In genomic region chr6:31734247-31734702, GRCh38 we compare ENCODE assay signal across 8 cellular contexts. TPM values are rescaled to one million over a fixed set of nuclear protein-coding genes. Genes with fewer than 3 reads are reported as not detected.
DNase-seq lines count a peak whose midpoint lies in the region; ATAC-seq and TF ChIP-seq lines count a peak whose summit lies in the region.

No MANE protein-coding gene starts in this region.

- H3K27ac ChIP-seq in BLaER1 treated with 17β-estradiol and CSF1 and Interleukin-3, amounts not matched to agents 10 nM and 100 nM: peak overlapping the region; percentile 81 to 100 (median 97)
- H3K27ac ChIP-seq in effector memory CD4-positive, alpha-beta T cell (ENCODE audit: insufficient read depth, low read length, poor library complexity, severe bottlenecking): peak overlapping the region; percentile 85
- H3K27ac ChIP-seq in neural cell (ENCODE audit: low read length): no peak overlapping the region

- no peak for TF ChIP-seq EP300 in neural cell (conservative IDR thresholded peaks at IDR 0.05; ENCODE audit: poor library complexity, severe bottlenecking)

- peaks cover 66 to 74% (median 70%) of the 10 kb centered on the region in 10 experiments for H3K4me1 ChIP-seq in BLaER1 treated with 17β-estradiol and CSF1 and Interleukin-3, amounts not matched to agents 10 nM and 100 nM
- peaks cover 4% of the 10 kb centered on the region for H3K4me1 ChIP-seq in NT2/D1 (ENCODE audit: insufficient read depth, insufficient read length)
- H3K4me1 ChIP-seq in effector memory CD4-positive, alpha-beta T cell (ENCODE audit: control insufficient read depth, insufficient read depth, low read length, poor library complexity, severe bottlenecking): peaks cover 50% of the 10 kb centered on the region

- H3K4me3 ChIP-seq in BLaER1 treated with 17β-estradiol and CSF1 and Interleukin-3, amounts not matched to agents 10 nM and 100 nM: peak overlapping the region; percentile 75 to 98 (median 89)
- peak overlapping the region; percentile 94 for H3K4me3 ChIP-seq in NT2/D1 (ENCODE audit: insufficient read length, low read depth)
- H3K4me3 ChIP-seq in effector memory CD4-positive, alpha-beta T cell (ENCODE audit: insufficient read depth, low read depth, low read length, poor library complexity, severe bottlenecking): peak overlapping the region; percentile 66
- no peak overlapping the region for H3K4me3 ChIP-seq in neural cell (ENCODE audit: low read length)

- peak overlapping the region; percentile 88 to 97 (median 92) for H3K9ac ChIP-seq in BLaER1 treated with 17β-estradiol and CSF1 and Interleukin-3, amounts not matched to agents 10 nM and 100 nM
- H3K9ac ChIP-seq in NT2/D1 (ENCODE audit: insufficient read length, low read depth) (peak overlapping the region; percentile 51), neural cell (ENCODE audit: low read length) (peak overlapping the region; percentile 49)

- H3K9me2 ChIP-seq in neural cell (ENCODE audit: insufficient read depth, low read length): no peaks in the 10 kb centered on the region

- no peak for DNase-seq in NT2/D1 (ENCODE audit: low read depth, low spot score)
- no peak for DNase-seq in effector memory CD4-positive, alpha-beta T cell
- DNase-seq in superior temporal gyrus (ENCODE audit: extremely low spot score): no peak
- no peak for DNase-seq in RPMI8226

- no peak for TF ChIP-seq RAD21 in neural cell (conservative IDR thresholded peaks at IDR 0.05)

- TF ChIP-seq CTCF in neural cell (IDR thresholded peaks at IDR 0.05; ENCODE audit: poor library complexity, severe bottlenecking): no peak

- peaks cover 39 to 44% (median 43%) of the 10 kb centered on the region in 11 experiments for H3K36me3 ChIP-seq in BLaER1 treated with 17β-estradiol and CSF1 and Interleukin-3, amounts not matched to agents 10 nM and 100 nM
- peaks cover 36% of the 10 kb centered on the region for H3K36me3 ChIP-seq in NT2/D1 (ENCODE audit: insufficient read depth, insufficient read length, low read length)
- peaks cover 21% of the 10 kb centered on the region for H3K36me3 ChIP-seq in effector memory CD4-positive, alpha-beta T cell (ENCODE audit: control insufficient read depth, insufficient read depth, low read length)
- no peaks in the 10 kb centered on the region for H3K36me3 ChIP-seq in neural cell (ENCODE audit: insufficient read depth, low read length)

- H2AFZ ChIP-seq in neural cell (ENCODE audit: low read depth, low read length): peak overlapping the region; percentile 65

- no peaks in the 10 kb centered on the region for H3F3A ChIP-seq in neural cell (ENCODE audit: insufficient read depth, low read length, poor library complexity, severe bottlenecking)

- peaks cover 17% of the 10 kb centered on the region for H3K79me2 ChIP-seq in neural cell (replicated peaks; ENCODE audit: insufficient read depth, low read length)

- peaks cover 13 to 50% (median 38%) of the 10 kb centered on the region in 11 experiments; a peak in 20 of 22 replicates for H4K20me1 ChIP-seq in BLaER1 treated with 17β-estradiol and CSF1 and Interleukin-3, amounts not matched to agents 10 nM and 100 nM
- no peaks in the 10 kb centered on the region for H4K20me1 ChIP-seq in neural cell (ENCODE audit: insufficient read depth)

- no peak for ATAC-seq in GM21526 (IDR thresholded peaks at IDR 0.05; ENCODE audit: low FRiP score, unreplicated experiment)
- no peak for ATAC-seq in HG03442 (IDR thresholded peaks at IDR 0.05; ENCODE audit: unreplicated experiment)

- no peaks in the 10 kb centered on the region for H3K27me3 ChIP-seq in BLaER1 treated with 17β-estradiol and CSF1 and Interleukin-3, amounts not matched to agents 10 nM and 100 nM
- H3K27me3 ChIP-seq in NT2/D1 (ENCODE audit: insufficient read depth, insufficient read length): no peaks in the 10 kb centered on the region
- H3K27me3 ChIP-seq in effector memory CD4-positive, alpha-beta T cell (replicated peaks; ENCODE audit: control insufficient read depth, insufficient read depth, low read length, poor library complexity, severe bottlenecking): no peaks in the 10 kb centered on the region
- H3K27me3 ChIP-seq in neural cell (ENCODE audit: insufficient read depth, low read depth, low read length): no peaks in the 10 kb centered on the region

- H3K9me3 ChIP-seq in BLaER1 treated with 17β-estradiol and CSF1 and Interleukin-3, amounts not matched to agents 10 nM and 100 nM (replicated peaks in 1 of 11): no peaks in the 10 kb centered on the region
- H3K9me3 ChIP-seq in NT2/D1 (ENCODE audit: insufficient read depth, low read length): no peaks in the 10 kb centered on the region
- H3K9me3 ChIP-seq in effector memory CD4-positive, alpha-beta T cell (ENCODE audit: control insufficient read depth, low read length): no peaks in the 10 kb centered on the region
- H3K9me3 ChIP-seq in neural cell (ENCODE audit: low read length): no peaks in the 10 kb centered on the region

- H3K4me2 ChIP-seq in BLaER1 treated with 17β-estradiol and CSF1 and Interleukin-3, amounts not matched to agents 10 nM and 100 nM: peak overlapping the region; percentile 93 to 100 (median 99)
- no peak overlapping the region for H3K4me2 ChIP-seq in neural cell (ENCODE audit: low read length)

TF ChIP-seq in neural cell, 6 proteins besides CTCF, POLR2A, EP300 and RAD21:
- TF ChIP-seq POLR2AphosphoS5 (IDR thresholded peaks at IDR 0.05) (no peak), REST (IDR thresholded peaks at IDR 0.05; ENCODE audit: borderline replicate concordance) (no peak), TAF1 (IDR thresholded peaks at IDR 0.05; ENCODE audit: low read depth) (no peak), EZH2 (IDR thresholded peaks at IDR 0.05; ENCODE audit: borderline replicate concordance, insufficient read depth, low read length, poor library complexity, severe bottlenecking) (no peak), MXI1 (conservative IDR thresholded peaks at IDR 0.05; ENCODE audit: poor library complexity, severe bottlenecking) (no peak), SMC3 (conservative IDR thresholded peaks at IDR 0.05; ENCODE audit: poor library complexity) (no peak)

RNA-seq across cellular contexts. Expression of gene CLIC1, which starts 2.1 kb away (rescaled TPM):
- 5.5 and 5.7 TPM in 2 replicates for polyA plus RNA-seq in neural cell
- 2.7 and 2.9 TPM in 2 replicates for polyA minus RNA-seq in neural cell

RNA-seq across cellular contexts. Expression of gene DDAH2, which starts 5.2 kb away (rescaled TPM):
- 386 and 410 TPM in 2 replicates for polyA plus RNA-seq in neural cell
- 161 and 174 TPM in 2 replicates for polyA minus RNA-seq in neural cell

RNA-seq across cellular contexts. Expression of gene MSH5, which starts 5.5 kb away (rescaled TPM):
- polyA plus RNA-seq in neural cell: 5.1 and 7.8 TPM in 2 replicates
- polyA minus RNA-seq in neural cell: 2.2 and 3.0 TPM in 2 replicates

RNA-seq across cellular contexts. Expression of gene MPIG6B, which starts 11.1 kb away (rescaled TPM):
- not detected in 2 replicates for polyA plus RNA-seq in neural cell
- polyA minus RNA-seq in neural cell: not detected in 2 replicates

RNA-seq across cellular contexts. Expression of gene LY6G6C, which starts 12.7 kb away (rescaled TPM):
- polyA plus RNA-seq in neural cell: 0.78 and 0.88 TPM in 2 replicates
- not detected in 2 replicates for polyA minus RNA-seq in neural cell
